In genomic region chr4:185566972-185567749, GRCh38 we compare ENCODE assay signal across 9 cellular contexts. TPM values are rescaled to one million over a fixed set of nuclear protein-coding genes. Genes with fewer than 3 reads are reported as not detected.
DNase-seq lines count a peak whose midpoint lies in the region; ATAC-seq, FAIRE-seq and TF ChIP-seq lines count a peak whose summit lies in the region.
"Had no signal": no experiment of that assay in that cellular context is flagged by ENCODE, and none has a peak within 500 bp of the region (broad histone marks: within the 10 kb centered on the region; RNA-seq: fewer than 3 reads in every experiment).

No MANE protein-coding gene starts in this region.

- intact Hi-C loops in heart left ventricle (cut with DNase I) (loop anchor here in 7 of 10 donors (2.0 to 5.0 kb wide), 2 partner anchors 32 to 35 kb away; partner anchors contain the start of gene PDLIM3 (in 6 of the 7)), pancreas (cut with DNase I) (no loop called here)

- no peaks in the 10 kb centered on the region for H3K9me3 Mint-ChIP-seq in stimulated activated effector memory CD8-positive, alpha-beta T cell treated with anti-CD3 and anti-CD28 coated beads, Interleukin-12 subunit alpha, Interleukin-12 subunit beta, amount 100 ng/mL, for 72 hours

- H3K9me3 ChIP-seq in heart left ventricle (peaks cover 0 to 11% (median 0%) of the 10 kb centered on the region in 12 donors), pancreas (no peaks in the 10 kb centered on the region)

- no peaks in the 10 kb centered on the region for H3K36me3 Mint-ChIP-seq in stimulated activated effector memory CD8-positive, alpha-beta T cell treated with anti-CD3 and anti-CD28 coated beads, Interleukin-12 subunit alpha, Interleukin-12 subunit beta, amount 100 ng/mL, for 72 hours

- H3K36me3 ChIP-seq in heart left ventricle = no peaks in the 10 kb centered on the region
- H3K36me3 ChIP-seq in pancreas = no peaks in the 10 kb centered on the region

- WGBS in heart left ventricle, 4 donors = 14 to 22% (median 17%) methylated on average over 14 of the region's 14 CpGs
- WGBS in pancreas, 2 donors = 33 to 44% methylated on average over 14 of the region's 14 CpGs

- no peaks in the 10 kb centered on the region for H3K4me1 Mint-ChIP-seq in stimulated activated effector memory CD8-positive, alpha-beta T cell treated with anti-CD3 and anti-CD28 coated beads, Interleukin-12 subunit alpha, Interleukin-12 subunit beta, amount 100 ng/mL, for 72 hours
- H3K4me1 Mint-ChIP-seq: naive thymus-derived CD4-positive, alpha-beta T cell had no signal

- TF ChIP-seq POLR2A in heart left ventricle (IDR thresholded peaks at IDR 0.05) = no peak

- TF ChIP-seq CTCF in heart left ventricle (IDR thresholded peaks at IDR 0.05) (no peak), pancreas (IDR thresholded peaks at IDR 0.05) (no peak)

- no peak for FAIRE-seq in pancreas (lab: Jason Lieb, UNC)

- H3K4me1 ChIP-seq in heart left ventricle = peaks cover 3 to 55% (median 25%) of the 10 kb centered on the region in 12 donors
- peaks cover 0 to 23% (median 9%) of the 10 kb centered on the region in 3 donors for H3K4me1 ChIP-seq in pancreas

- H3K27me3 ChIP-seq in heart left ventricle (no peaks in the 10 kb centered on the region), pancreas (no peaks in the 10 kb centered on the region)

- H3K27ac Mint-ChIP-seq in stimulated activated effector memory CD8-positive, alpha-beta T cell treated with anti-CD3 and anti-CD28 coated beads, Interleukin-12 subunit alpha, Interleukin-12 subunit beta, amount 100 ng/mL, for 72 hours = no peak overlapping the region
- H3K27ac Mint-ChIP-seq: naive thymus-derived CD4-positive, alpha-beta T cell had no signal

- DNase-seq in AG20443 (ENCODE audit: low spot score) = peak; percentile 50
- peak in 30 of 58 donors; percentile 1 to 73 (median 33) for DNase-seq in anterior cingulate cortex (lab: John Stamatoyannopoulos, UW)
- peak in 4 of 5 donors; percentile 62 to 80 (median 73) for DNase-seq in heart left ventricle
- DNase-seq in pancreas = peak in 2 of 6 donors; percentile 34 to 48
- DNase-seq in SHP77 (lab: John Stamatoyannopoulos, UW) = no peak
- no peak for DNase-seq in stimulated activated effector memory CD8-positive, alpha-beta T cell treated with anti-CD3 and anti-CD28 coated beads, Interleukin-12 subunit alpha, Interleukin-12 subunit beta, amount 100 ng/mL, for 72 hours (ENCODE audit: low spot score in 2 of 2)
- DNase-seq: naive thymus-derived CD4-positive, alpha-beta T cell had no signal

- no peak overlapping the region for H3K4me3 Mint-ChIP-seq in stimulated activated effector memory CD8-positive, alpha-beta T cell treated with anti-CD3 and anti-CD28 coated beads, Interleukin-12 subunit alpha, Interleukin-12 subunit beta, amount 100 ng/mL, for 72 hours
- H3K4me3 Mint-ChIP-seq: naive thymus-derived CD4-positive, alpha-beta T cell had no signal

- H3K27ac ChIP-seq in heart left ventricle (peak overlapping the region; percentile 83 to 98 (median 90)), pancreas (peak overlapping the region; percentile 51 to 86 (median 72))

- ATAC-seq in heart left ventricle = peak; percentile 85 to 88 (median 87)
- ATAC-seq in pancreas = peak; percentile 82 to 89 (median 84)
- ATAC-seq in stimulated activated effector memory CD8-positive, alpha-beta T cell treated with anti-CD3 and anti-CD28 coated beads, Interleukin-12 subunit alpha, Interleukin-12 subunit beta, amount 100 ng/mL, for 72 hours = no peak
- no peak for ATAC-seq in HG02642 (IDR thresholded peaks at IDR 0.05; ENCODE audit: poor library complexity, unreplicated experiment)
- no peak for ATAC-seq in GM21390 (IDR thresholded peaks at IDR 0.05; ENCODE audit: unreplicated experiment)
- ATAC-seq: naive thymus-derived CD4-positive, alpha-beta T cell had no signal

- H3K4me3 ChIP-seq in heart left ventricle (peak overlapping the region in 2 of 12 donors; percentile 7 to 28), pancreas (no peak overlapping the region)

RNA-seq across cellular contexts. Expression of gene PDLIM3, which starts 31.9 kb away (rescaled TPM):
- total RNA-seq in heart left ventricle (1,000 to 10,000 TPM in 1 of 9 donors, 100 to 1,000 TPM in 8; 111 to 1,156 (median 246) TPM), pancreas (10 to 100 TPM in 3 of 6 donors, 1 to 10 TPM in 3; 6.3 to 32.9 (median 10.7) TPM)
- polyA plus RNA-seq in heart left ventricle (100 to 1,000 TPM; 187 to 367 TPM), pancreas (10 to 100 TPM; 30.6 to 50.5 TPM)
- total RNA-seq: naive thymus-derived CD4-positive, alpha-beta T cell had no signal
- polyA plus RNA-seq: naive thymus-derived CD4-positive, alpha-beta T cell had no signal

Comparison
In these comparisons a context has a peak if more than half of its experiments do, and no peak if none do; other contexts are left out.
1. DNase-seq: peak in AG20443 (single experiment), anterior cingulate cortex (30 of 58) and heart left ventricle (4 of 5); none in SHP77 (0 of 2) and stimulated activated effector memory CD8-positive, alpha-beta T cell treated with anti-CD3 and anti-CD28 coated beads, Interleukin-12 subunit alpha, Interleukin-12 subunit beta, amount 100 ng/mL, for 72 hours (0 of 2).
2. ATAC-seq: peak in heart left ventricle (4 of 4) and pancreas (4 of 4); none in stimulated activated effector memory CD8-positive, alpha-beta T cell treated with anti-CD3 and anti-CD28 coated beads, Interleukin-12 subunit alpha, Interleukin-12 subunit beta, amount 100 ng/mL, for 72 hours (single experiment), HG02642 (single experiment) and GM21390 (single experiment).
3. intact Hi-C loops: an anchor here in heart left ventricle (2.0 to 5.0 kb wide); none called in pancreas.